20 cellular contexts compared by ENCODE assay signal in genomic region chr12:18975933-18976332, GRCh38.
"Had no signal": no experiment of that assay in that cellular context is flagged by ENCODE, and none has a peak within 500 bp of the region (broad histone marks: within the 10 kb centered on the region; RNA-seq: fewer than 3 reads in every experiment).

No MANE protein-coding gene starts in this region.

- H3K4me1 ChIP-seq: heart left ventricle, left ventricle myocardium inferior, right atrium auricular region, right lobe of liver, spleen, transverse colon, upper lobe of left lung, vagina had no signal

- ATAC-seq: heart left ventricle; left cardiac atrium; naive thymus-derived CD4-positive, alpha-beta T cell; natural killer cell treated with Interleukin-12 subunit alpha and Interleukin-12 subunit beta and Interleukin-15 and Interleukin-18, amount 100 ng/mL, for 72 hours; right lobe of liver; stimulated activated memory B cell treated with anti-CD40 and anti-IgM and Interleukin-4, amounts not matched to agents 10 μg/mL and 1 μg/mL and 100 μg/mL, for 72 hours; stimulated activated naive CD8-positive, alpha-beta T cell treated with anti-CD3 and anti-CD28 coated beads, Interleukin-15, amount 100 ng/mL, for 72 hours had no signal

- H3K27ac ChIP-seq: heart left ventricle, left ventricle myocardium inferior, ovary, right atrium auricular region, right lobe of liver, spleen, transverse colon, upper lobe of left lung, vagina had no signal

- H3K9me3 ChIP-seq: ovary, right lobe of liver, upper lobe of left lung, vagina had no signal

- H3K27me3 ChIP-seq: heart left ventricle, ovary, right atrium auricular region, right lobe of liver, spleen, transverse colon, upper lobe of left lung, vagina had no signal

- H3K36me3 ChIP-seq: heart left ventricle, left ventricle myocardium inferior, ovary, right atrium auricular region, right lobe of liver, spleen, transverse colon, upper lobe of left lung, vagina had no signal

- DNase-seq: heart left ventricle; kidney glomerular epithelial cell; left cardiac atrium; left ventricle myocardium inferior; mesendoderm; naive thymus-derived CD4-positive, alpha-beta T cell; ovary; right lobe of liver; spleen; stimulated activated CD4-positive, alpha-beta T cell treated with anti-CD3 and anti-CD28 coated beads, Interleukin-4, amount 100 ng/mL, for 24 hours; stimulated activated naive CD4-positive, alpha-beta T cell treated with Interleukin-2 at 50 U/mL for 16 hours; stimulated activated naive CD8-positive, alpha-beta T cell treated with anti-CD3 and anti-CD28 coated beads, Interleukin-15, amount 100 ng/mL, for 72 hours; substantia nigra; transverse colon; upper lobe of left lung had no signal

- H3K4me3 ChIP-seq: heart left ventricle, left ventricle myocardium inferior, lung, ovary, right atrium auricular region, right lobe of liver, spleen, transverse colon, upper lobe of left lung, vagina had no signal
